Comparison of ENCODE assay signal across 24 cellular contexts in genomic region chr6:44737349-44737748, GRCh38.
"Had no signal": no experiment of that assay in that cellular context is flagged by ENCODE, and none has a peak within 500 bp of the region (broad histone marks: within the 10 kb centered on the region; RNA-seq: fewer than 3 reads in every experiment).

No MANE protein-coding gene starts in this region.

- H3K36me3 ChIP-seq: brain microvascular endothelial cell, left lung, neutrophil, suprapubic skin, tibial nerve, WERI-Rb-1 had no signal

- H3K4me1 ChIP-seq: parathyroid adenoma, suprapubic skin had no signal

- H3K27me3 ChIP-seq: brain microvascular endothelial cell, foreskin keratinocyte, left lung, neutrophil, suprapubic skin, tibial nerve had no signal

- H3K4me3 ChIP-seq: left lung, lung, suprapubic skin, tibial nerve had no signal

- DNase-seq: activated CD4-positive, alpha-beta T cell treated with anti-CD3 and anti-CD28 coated beads, Interleukin-2, amount 10 ng/mL, durations not matched to agents 7 days and 5 days; activated CD4-positive, CD25-positive, alpha-beta regulatory T cell treated with anti-CD3 and anti-CD28 coated beads, Interleukin-2, amount 50 U/mL, for 72 hours; activated CD8-positive, alpha-beta memory T cell treated with anti-CD3 and anti-CD28 coated beads, Interleukin-2, amount 10 ng/mL, durations not matched to agents 7 days and 5 days; activated CD8-positive, alpha-beta T cell treated with anti-CD3 and anti-CD28 coated beads for 36 hours; activated effector memory CD4-positive, alpha-beta T cell treated with anti-CD3 and anti-CD28 coated beads, Interleukin-2, amount 50 U/mL, for 16 hours; activated T-cell treated with anti-CD3 and anti-CD28 coated beads for 4 hours; aorta; brain microvascular endothelial cell; caudate nucleus; dermis blood vessel endothelial cell; effector CD8-positive, alpha-beta T cell; erythroblast; foreskin keratinocyte; immature natural killer cell; left lung; naive thymus-derived CD4-positive, alpha-beta T cell; right cardiac atrium; stimulated activated CD4-positive, alpha-beta T cell treated with anti-CD3 and anti-CD28 coated beads, Interleukin-4, amount 100 ng/mL, for 24 hours; WERI-Rb-1 had no signal

- H3K9me3 ChIP-seq: left lung, neutrophil, suprapubic skin, tibial nerve had no signal

- H3K27ac ChIP-seq: brain microvascular endothelial cell, left lung, neutrophil, parathyroid adenoma, suprapubic skin, tibial nerve, WERI-Rb-1 had no signal

- ATAC-seq: activated CD8-positive, alpha-beta memory T cell treated with anti-CD3 and anti-CD28 coated beads, Interleukin-2, amount 10 ng/mL, durations not matched to agents 7 days and 5 days; activated CD8-positive, alpha-beta T cell treated with anti-CD3 and anti-CD28 coated beads for 36 hours; foreskin keratinocyte; left lung; naive thymus-derived CD4-positive, alpha-beta T cell; right cardiac atrium had no signal

- H2AFZ ChIP-seq: parathyroid adenoma had no signal

- H3K79me2 ChIP-seq: parathyroid adenoma had no signal
